ENCODE assay signal across 8 cellular contexts in genomic region chr2:39118786-39119499, GRCh38. TPM values are rescaled to one million over a fixed set of nuclear protein-coding genes. Genes with fewer than 3 reads are reported as not detected.
DNase-seq lines count a peak whose midpoint lies in the region; ATAC-seq and TF ChIP-seq lines count a peak whose summit lies in the region.

No MANE protein-coding gene starts in this region.

- ATAC-seq in GM21360 (IDR thresholded peaks at IDR 0.05; ENCODE audit: unreplicated experiment) (no peak), GM18517 (IDR thresholded peaks at IDR 0.05; ENCODE audit: unreplicated experiment) (no peak), HG02588 (IDR thresholded peaks at IDR 0.05; ENCODE audit: unreplicated experiment) (no peak)

- peaks cover 5% of the 10 kb centered on the region for H4K20me1 ChIP-seq in neural cell (ENCODE audit: insufficient read depth)

- peak overlapping the region in 12 of 59 donors; percentile 63 to 99 (median 98) for H3K27ac ChIP-seq in dorsolateral prefrontal cortex
- H3K27ac ChIP-seq in neural cell (ENCODE audit: low read length), result peak overlapping the region; percentile 70

- TF ChIP-seq EP300 in neural cell (conservative IDR thresholded peaks at IDR 0.05; ENCODE audit: poor library complexity, severe bottlenecking), result no peak

- no peaks in the 10 kb centered on the region for H3K9me2 ChIP-seq in neural cell (ENCODE audit: insufficient read depth, low read length)

- H3K36me3 ChIP-seq in neural cell (ENCODE audit: insufficient read depth, low read length), result no peaks in the 10 kb centered on the region

- H3K27me3 ChIP-seq in dorsolateral prefrontal cortex (no peaks in the 10 kb centered on the region), neural cell (ENCODE audit: insufficient read depth, low read depth, low read length) (no peaks in the 10 kb centered on the region)

- H3K9ac ChIP-seq in neural cell (ENCODE audit: low read length), result peak overlapping the region; percentile 80

- H3K9me3 ChIP-seq in neural cell (ENCODE audit: low read length), result no peaks in the 10 kb centered on the region

- intact Hi-C loops in dorsolateral prefrontal cortex (cut with DNase I), result loop anchor here in 1 of 2 donors (5.0 kb wide), 1 partner anchor 57 kb away; no protein-coding TSS in a partner anchor

- peaks cover 3% of the 10 kb centered on the region for H3F3A ChIP-seq in neural cell (ENCODE audit: insufficient read depth, low read length, poor library complexity, severe bottlenecking)

- peaks cover 56% of the 10 kb centered on the region for H3K79me2 ChIP-seq in neural cell (replicated peaks; ENCODE audit: insufficient read depth, low read length)

- no peak for TF ChIP-seq RAD21 in neural cell (conservative IDR thresholded peaks at IDR 0.05)

- TF ChIP-seq CTCF in NB4 (IDR thresholded peaks at IDR 0.05; ENCODE audit: low read depth, low read length), result no peak
- no peak for TF ChIP-seq CTCF in dorsolateral prefrontal cortex (IDR thresholded peaks at IDR 0.05 in 54 of 56, conservative IDR thresholded peaks at IDR 0.05 in 2 of 56; ENCODE audit: low read depth in 1 of 56, partially characterized antibody in 56 of 56)
- no peak for TF ChIP-seq CTCF in neural cell (IDR thresholded peaks at IDR 0.05; ENCODE audit: poor library complexity, severe bottlenecking)

- TF ChIP-seq POLR2A in NB4 (IDR thresholded peaks at IDR 0.05; ENCODE audit: extremely low read depth, insufficient read length), result no peak

- DNase-seq in GM03348 (ENCODE audit: low spot score) (peak; percentile 16), NB4 (ENCODE audit: low read depth) (peak; percentile 76), dorsolateral prefrontal cortex (no peak)
- DNase-seq in activated effector memory CD4-positive, alpha-beta T cell treated with anti-CD3 and anti-CD28 coated beads, Interleukin-2, amount 50 U/mL, for 16 hours, result no peak

- H3K4me3 ChIP-seq in NB4 (ENCODE audit: low read depth, low read length) (peak overlapping the region; percentile 71), dorsolateral prefrontal cortex (peak overlapping the region; percentile 54 to 94 (median 85)), neural cell (ENCODE audit: low read length) (peak overlapping the region; percentile 88)

- peak overlapping the region; percentile 83 for H3K4me2 ChIP-seq in neural cell (ENCODE audit: low read length)

- H2AFZ ChIP-seq in neural cell (ENCODE audit: low read depth, low read length), result no peak overlapping the region

TF ChIP-seq in neural cell, 6 proteins besides CTCF, POLR2A, EP300 and RAD21:
- TF ChIP-seq TAF1 (IDR thresholded peaks at IDR 0.05; ENCODE audit: low read depth) (no peak), MXI1 (conservative IDR thresholded peaks at IDR 0.05; ENCODE audit: poor library complexity, severe bottlenecking) (no peak), POLR2AphosphoS5 (IDR thresholded peaks at IDR 0.05) (no peak), SMC3 (conservative IDR thresholded peaks at IDR 0.05; ENCODE audit: poor library complexity) (no peak), EZH2 (IDR thresholded peaks at IDR 0.05; ENCODE audit: borderline replicate concordance, insufficient read depth, low read length, poor library complexity, severe bottlenecking) (no peak)
- TF ChIP-seq, protein P1, sequence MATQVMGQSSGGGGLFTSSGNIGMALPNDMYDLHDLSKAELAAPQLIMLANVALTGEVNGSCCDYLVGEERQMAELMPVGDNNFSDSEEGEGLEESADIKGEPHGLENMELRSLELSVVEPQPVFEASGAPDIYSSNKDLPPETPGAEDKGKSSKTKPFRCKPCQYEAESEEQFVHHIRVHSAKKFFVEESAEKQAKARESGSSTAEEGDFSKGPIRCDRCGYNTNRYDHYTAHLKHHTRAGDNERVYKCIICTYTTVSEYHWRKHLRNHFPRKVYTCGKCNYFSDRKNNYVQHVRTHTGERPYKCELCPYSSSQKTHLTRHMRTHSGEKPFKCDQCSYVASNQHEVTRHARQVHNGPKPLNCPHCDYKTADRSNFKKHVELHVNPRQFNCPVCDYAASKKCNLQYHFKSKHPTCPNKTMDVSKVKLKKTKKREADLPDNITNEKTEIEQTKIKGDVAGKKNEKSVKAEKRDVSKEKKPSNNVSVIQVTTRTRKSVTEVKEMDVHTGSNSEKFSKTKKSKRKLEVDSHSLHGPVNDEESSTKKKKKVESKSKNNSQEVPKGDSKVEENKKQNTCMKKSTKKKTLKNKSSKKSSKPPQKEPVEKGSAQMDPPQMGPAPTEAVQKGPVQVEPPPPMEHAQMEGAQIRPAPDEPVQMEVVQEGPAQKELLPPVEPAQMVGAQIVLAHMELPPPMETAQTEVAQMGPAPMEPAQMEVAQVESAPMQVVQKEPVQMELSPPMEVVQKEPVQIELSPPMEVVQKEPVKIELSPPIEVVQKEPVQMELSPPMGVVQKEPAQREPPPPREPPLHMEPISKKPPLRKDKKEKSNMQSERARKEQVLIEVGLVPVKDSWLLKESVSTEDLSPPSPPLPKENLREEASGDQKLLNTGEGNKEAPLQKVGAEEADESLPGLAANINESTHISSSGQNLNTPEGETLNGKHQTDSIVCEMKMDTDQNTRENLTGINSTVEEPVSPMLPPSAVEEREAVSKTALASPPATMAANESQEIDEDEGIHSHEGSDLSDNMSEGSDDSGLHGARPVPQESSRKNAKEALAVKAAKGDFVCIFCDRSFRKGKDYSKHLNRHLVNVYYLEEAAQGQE (IDR thresholded peaks at IDR 0.05; ENCODE audit: borderline replicate concordance), result no peak

RNA-seq across cellular contexts. Expression of gene SOS1, which starts 1.9 kb away (rescaled TPM):
- total RNA-seq in dorsolateral prefrontal cortex, result 10 to 100 TPM; 32.1 to 71.5 (median 47.1) TPM
- polyA plus RNA-seq in neural cell, result 18.6 and 19.0 TPM in 2 replicates
- 39.2 and 78.1 TPM in 2 replicates for polyA minus RNA-seq in neural cell

Comparison
In these comparisons a context has a peak if more than half of its experiments do, and no peak if none do; other contexts are left out.
1. DNase-seq: peak in GM03348 (single experiment) and NB4 (single experiment); none in dorsolateral prefrontal cortex (0 of 10) and activated effector memory CD4-positive, alpha-beta T cell treated with anti-CD3 and anti-CD28 coated beads, Interleukin-2, amount 50 U/mL, for 16 hours (single experiment).
2. Peak in every context shown above with its lines, with median percentiles within 50 percentile points of each other: H3K4me3 ChIP-seq.